In genomic region chr3:143855183-143855582, GRCh38 we compare ENCODE assay signal across 2 cellular contexts.
TF ChIP-seq lines count a peak whose summit lies in the region.

No MANE protein-coding gene starts in this region.

TF ChIP-seq in GM23338, 12 proteins besides CTCF, POLR2A, EP300 and RAD21:
- TF ChIP-seq EZH2 (IDR thresholded peaks at IDR 0.05; ENCODE audit: low read depth, unreplicated experiment) (no peak), POLR2AphosphoS5 (IDR thresholded peaks at IDR 0.05; ENCODE audit: low read depth) (no peak), ZNF114 (CRISPR knock-in tag; IDR thresholded peaks at IDR 0.05) (no peak), ETS1 (IDR thresholded peaks at IDR 0.05) (no peak), JUNB (IDR thresholded peaks at IDR 0.05; ENCODE audit: unreplicated experiment) (no peak), ZNF462 (CRISPR knock-in tag; IDR thresholded peaks at IDR 0.05) (no peak), REST (IDR thresholded peaks at IDR 0.05; ENCODE audit: unreplicated experiment) (no peak), STAT1 (IDR thresholded peaks at IDR 0.05; ENCODE audit: unreplicated experiment) (no peak), EZH2phosphoT487 (IDR thresholded peaks at IDR 0.05; ENCODE audit: unreplicated experiment) (no peak), NANOG (IDR thresholded peaks at IDR 0.05; ENCODE audit: borderline replicate concordance) (no peak), ZNF331 (CRISPR knock-in tag; IDR thresholded peaks at IDR 0.05; ENCODE audit: low read depth) (no peak), CREB1 (CRISPR knock-in tag; IDR thresholded peaks at IDR 0.05; ENCODE audit: low read depth) (no peak)

TF ChIP-seq in H1, 55 proteins besides CTCF, POLR2A, EP300 and RAD21:
- TF ChIP-seq ATF3 (IDR thresholded peaks at IDR 0.05; ENCODE audit: insufficient read depth, low read depth, low read length) = no peak
- TF ChIP-seq KDM5A (IDR thresholded peaks at IDR 0.05; ENCODE audit: low read length) = no peak
- TF ChIP-seq CHD7 (IDR thresholded peaks at IDR 0.05; ENCODE audit: insufficient replicate concordance, low read length) = no peak
- no peak for TF ChIP-seq SP4 (IDR thresholded peaks at IDR 0.05; ENCODE audit: low read length)
- no peak for TF ChIP-seq BRCA1 (IDR thresholded peaks at IDR 0.05; ENCODE audit: low read depth, low read length)
- no peak for TF ChIP-seq ASH2L (IDR thresholded peaks at IDR 0.05; ENCODE audit: low read length)
- no peak for TF ChIP-seq BACH1 (IDR thresholded peaks at IDR 0.05; ENCODE audit: low read length)
- no peak for TF ChIP-seq CHD1 (IDR thresholded peaks at IDR 0.05; ENCODE audit: low read depth, low read length)
- TF ChIP-seq YY1 (IDR thresholded peaks at IDR 0.05; ENCODE audit: low read depth, low read length) = no peak
- no peak for TF ChIP-seq CHD2 (IDR thresholded peaks at IDR 0.05; ENCODE audit: low read length)
- no peak for TF ChIP-seq GABPA (IDR thresholded peaks at IDR 0.05; ENCODE audit: borderline replicate concordance, insufficient read depth, low read length)
- no peak for TF ChIP-seq KDM4A (IDR thresholded peaks at IDR 0.05; ENCODE audit: low read depth, low read length, severe bottlenecking)
- no peak for TF ChIP-seq PHF8 (conservative IDR thresholded peaks at IDR 0.05; ENCODE audit: low read depth, low read length)
- TF ChIP-seq KDM1A (IDR thresholded peaks at IDR 0.05; ENCODE audit: borderline replicate concordance, low read length) = no peak
TF ChIP-seq in H1: peak in this region for 0.
